ENCODE assay signal across 8 cellular contexts in genomic region chr4:140427104-140427918, GRCh38. TPM values are rescaled to one million over a fixed set of nuclear protein-coding genes. Genes with fewer than 3 reads are reported as not detected.
A peak's percentile ranks its signal among the peaks of the same experiment; 100 is the strongest.
DNase-seq lines count a peak whose midpoint lies in the region; ATAC-seq and TF ChIP-seq lines count a peak whose summit lies in the region.

A gene with protein sequence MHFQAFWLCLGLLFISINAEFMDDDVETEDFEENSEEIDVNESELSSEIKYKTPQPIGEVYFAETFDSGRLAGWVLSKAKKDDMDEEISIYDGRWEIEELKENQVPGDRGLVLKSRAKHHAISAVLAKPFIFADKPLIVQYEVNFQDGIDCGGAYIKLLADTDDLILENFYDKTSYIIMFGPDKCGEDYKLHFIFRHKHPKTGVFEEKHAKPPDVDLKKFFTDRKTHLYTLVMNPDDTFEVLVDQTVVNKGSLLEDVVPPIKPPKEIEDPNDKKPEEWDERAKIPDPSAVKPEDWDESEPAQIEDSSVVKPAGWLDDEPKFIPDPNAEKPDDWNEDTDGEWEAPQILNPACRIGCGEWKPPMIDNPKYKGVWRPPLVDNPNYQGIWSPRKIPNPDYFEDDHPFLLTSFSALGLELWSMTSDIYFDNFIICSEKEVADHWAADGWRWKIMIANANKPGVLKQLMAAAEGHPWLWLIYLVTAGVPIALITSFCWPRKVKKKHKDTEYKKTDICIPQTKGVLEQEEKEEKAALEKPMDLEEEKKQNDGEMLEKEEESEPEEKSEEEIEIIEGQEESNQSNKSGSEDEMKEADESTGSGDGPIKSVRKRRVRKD (minus strand): TSS chr4:140427648. CDS start chr4:140413078, 14,570 bp downstream.

- intact Hi-C loops in Panc1 (cut with micrococcal nuclease; ENCODE audit: unreplicated experiment) = no loop called here

- peak within 1 kb of the TSS; percentile 90 for H3K4me3 Mint-ChIP-seq in glutamatergic neuron (ENCODE audit: unreplicated experiment)

- 1 to 4% methylated on average over 4 to 37 of the region's 73 CpGs for whole genome bisulfite sequencing in upper lobe of left lung, 2 donors

- no peak for TF ChIP-seq POLR2A in upper lobe of left lung (IDR thresholded peaks at IDR 0.05)

- POLR2A ChIA-PET in Panc1 (lab: Charles Lee) = interaction anchor here (0.7 kb wide), 1 partner anchor 62 kb away, joined by 3 read pairs; no protein-coding TSS in a partner anchor

- no peak for TF ChIP-seq EP300 in upper lobe of left lung (IDR thresholded peaks at IDR 0.05)

- H3K27ac ChIP-seq in Panc1 (ENCODE audit: low read length) (peak within 1 kb of the TSS; percentile 67), upper lobe of left lung (no peak within 1 kb of the TSS)

- in situ Hi-C loops in KBM-7 (cut with MboI; ENCODE audit: low pct_unique_long_range_greater_than_20kb, low sequenced_read_pairs) = no loop called here
- in situ Hi-C loops in Panc1 (cut with HindIII; ENCODE audit: low pct_unique_long_range_greater_than_20kb, low sequenced_read_pairs) = no loop called here

- H3K27me3 ChIP-seq in Panc1 (ENCODE audit: control insufficient read depth, insufficient read depth, low read length) (no peaks in the 10 kb centered on the region), upper lobe of left lung (peaks cover 0 to 4% (median 0%) of the 10 kb centered on the region in 4 donors)

- ATAC-seq in GM21737 (IDR thresholded peaks at IDR 0.05; ENCODE audit: unreplicated experiment) = peak; percentile 77
- peak; percentile 98 for ATAC-seq in Panc1
- peak; percentile 78 to 89 for ATAC-seq in upper lobe of left lung (ENCODE audit: low FRiP score in 2 of 2)

- H3K4me1 Mint-ChIP-seq in glutamatergic neuron (ENCODE audit: low read depth, unreplicated experiment) = peaks cover 3% of the 10 kb centered on the region

- H3K36me3 Mint-ChIP-seq in glutamatergic neuron (ENCODE audit: unreplicated experiment) = no peaks in the 10 kb centered on the region

- H3K27me3 Mint-ChIP-seq in glutamatergic neuron (ENCODE audit: unreplicated experiment) = no peaks in the 10 kb centered on the region

- peak; percentile 26 for DNase-seq in DMS79 (lab: John Stamatoyannopoulos, UW)
- DNase-seq in KBM-7 = peak; percentile 88
- DNase-seq in Panc1 (ENCODE audit: low read depth, low spot score) = peak; percentile 28
- DNase-seq in activated naive CD4-positive, alpha-beta T cell treated with anti-CD3 and anti-CD28 coated beads, Interleukin-2, amount 50 U/mL, for 16 hours = peak; percentile 60
- peak; percentile 97 for DNase-seq in glutamatergic neuron
- DNase-seq in nucleus accumbens (lab: John Stamatoyannopoulos, UW) = peak in 51 of 56 donors; percentile 9 to 76 (median 48)
- DNase-seq in upper lobe of left lung = peak; percentile 57 to 94

- BruUV-seq in Panc1 (replicated peaks; lab: Mats Ljungman, UMichigan) = no TSS peak

- H3K4me3 ChIP-seq in Panc1 (ENCODE audit: low read depth in 2 of 2, low read length in 2 of 2) (peak within 1 kb of the TSS; percentile 71 to 81), upper lobe of left lung (peak within 1 kb of the TSS; percentile 27 to 75 (median 55))

- no peaks in the 10 kb centered on the region for H3K9me3 ChIP-seq in Panc1 (ENCODE audit: control insufficient read depth, insufficient read depth, low read depth, low read length)
- H3K9me3 ChIP-seq in upper lobe of left lung = no peaks in the 10 kb centered on the region

- H3K36me3 ChIP-seq in Panc1 (ENCODE audit: control insufficient read depth, insufficient read depth, low read length) (no peaks in the 10 kb centered on the region), upper lobe of left lung (no peaks in the 10 kb centered on the region)

- peak; percentile 76 for TF ChIP-seq CTCF in Panc1 (IDR thresholded peaks at IDR 0.05)
- TF ChIP-seq CTCF in glutamatergic neuron (IDR thresholded peaks at IDR 0.05; ENCODE audit: partially characterized antibody, unreplicated experiment) = peak; percentile 56
- peak in 3 of 6 experiments; percentile 17 to 47 (median 36) for TF ChIP-seq CTCF in upper lobe of left lung (IDR thresholded peaks at IDR 0.05)

- H3K27ac Mint-ChIP-seq in glutamatergic neuron (ENCODE audit: unreplicated experiment) = peak within 1 kb of the TSS; percentile 96

- H3K4me1 ChIP-seq in Panc1 (ENCODE audit: control insufficient read depth, insufficient read depth, low read length) (peaks cover 9% of the 10 kb centered on the region), upper lobe of left lung (peaks cover 7 to 19% (median 12%) of the 10 kb centered on the region in 4 donors)

- peaks cover 5% of the 10 kb centered on the region for H3K9me3 Mint-ChIP-seq in glutamatergic neuron (ENCODE audit: unreplicated experiment)

- CTCF ChIA-PET in Panc1 (lab: Charles Lee) = interaction anchor here (0.6 to 1.1 kb wide), 3 partner anchors 18 to 67 kb away, joined by 4 to 5 read pairs (median 5); no protein-coding TSS in a partner anchor

RNA-seq across cellular contexts. Expression of the gene that starts here (rescaled TPM):
- total RNA-seq in Panc1 (2021; ENCODE audit: unreplicated experiment) = 5.4 TPM
- polyA plus RNA-seq in Panc1 (2012; ENCODE audit: insufficient read length) = 2.1 TPM
- 19.6 TPM for total RNA-seq in glutamatergic neuron (ENCODE audit: unreplicated experiment)
- total RNA-seq in upper lobe of left lung = 1 to 10 TPM in 1 of 6 donors, under 1 TPM in 3, not detected in 2; 0.20 to 2.9 (median 0.47) TPM

Comparison
In these comparisons a context has a peak if more than half of its experiments do, and no peak if none do; other contexts are left out.
1. DNase-seq: peak in every context shown above with its lines; median percentile 97 in glutamatergic neuron; 88 in KBM-7; 76 in upper lobe of left lung; 60 in activated naive CD4-positive, alpha-beta T cell treated with anti-CD3 and anti-CD28 coated beads, Interleukin-2, amount 50 U/mL, for 16 hours; 48 in nucleus accumbens; 28 in Panc1; 26 in DMS79.